Comparison of ENCODE assay signal across 7 cellular contexts in the genomic region with DNA sequence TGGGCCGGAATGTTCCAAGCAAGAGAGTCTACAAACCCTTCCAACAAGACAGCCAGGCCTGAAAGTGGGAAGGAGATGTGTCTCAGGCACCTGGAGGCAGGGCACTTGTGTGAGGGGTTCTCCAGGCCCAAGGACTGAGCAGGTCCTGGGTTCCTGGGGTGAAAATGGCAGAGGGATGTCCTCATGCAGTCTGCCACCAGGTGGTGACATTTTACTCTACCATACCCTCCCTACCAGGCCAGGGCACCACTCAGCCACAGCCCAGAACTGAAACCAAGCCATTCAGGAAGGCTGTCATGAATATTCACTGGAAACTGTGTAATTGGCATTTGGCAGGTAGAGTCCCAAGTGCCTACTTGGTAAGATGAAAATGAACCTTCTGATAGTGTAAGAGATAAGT.
DNase-seq lines count a peak whose midpoint lies in the region; ATAC-seq and TF ChIP-seq lines count a peak whose summit lies in the region.

No MANE protein-coding gene starts in this region.

- H4K20me1 ChIP-seq in mammary epithelial cell (ENCODE audit: insufficient read depth, low read length) = no peaks in the 10 kb centered on the region

- no peak overlapping the region for H3K4me3 Mint-ChIP-seq in T-cell

- dilution Hi-C loops in mammary epithelial cell (cut with HindIII; ENCODE audit: low sequenced_read_pairs) = no loop called here

- no peak overlapping the region for H3K9ac ChIP-seq in mammary epithelial cell (ENCODE audit: insufficient read depth, low read length)

- no peaks in the 10 kb centered on the region for H3K36me3 Mint-ChIP-seq in T-cell

- H3K4me1 ChIP-seq in mammary epithelial cell (ENCODE audit: insufficient read depth, low read length) = peaks cover 16% of the 10 kb centered on the region

- peak; percentile 57 to 66 (median 60) for ATAC-seq in T-cell (replicated peaks in 1 of 4)
- ATAC-seq in left lobe of liver = peak; percentile 97

- no peaks in the 10 kb centered on the region for H3K79me2 ChIP-seq in mammary epithelial cell (ENCODE audit: insufficient read depth, low read length)

- H3K27me3 Mint-ChIP-seq in T-cell = no peaks in the 10 kb centered on the region

- no peak overlapping the region for H3K4me3 ChIP-seq in GM12865 (ENCODE audit: low read depth, low read length)
- no peak overlapping the region for H3K4me3 ChIP-seq in HFF-Myc (replicated peaks; ENCODE audit: low read depth, low read length)
- no peak overlapping the region for H3K4me3 ChIP-seq in mammary epithelial cell (replicated peaks in 1 of 3; ENCODE audit: insufficient read depth in 1 of 3, low read depth in 2 of 3, low read length in 3 of 3)

- POLR2A ChIA-PET in T-cell (lab: Charles Lee) = no interaction called here

- H2AFZ ChIP-seq in mammary epithelial cell (ENCODE audit: low read depth, low read length) = no peak overlapping the region

- no peak overlapping the region for H3K4me2 ChIP-seq in mammary epithelial cell (ENCODE audit: insufficient read depth, low read depth, low read length)

- no peaks in the 10 kb centered on the region for H3K27me3 ChIP-seq in mammary epithelial cell (ENCODE audit: insufficient read depth, low read length)

- 91% methylated on average over 1 of the region's 1 CpG for WGBS in mammary epithelial cell (ENCODE audit: low coverage, missing lambda C conversion rate)

- no peak overlapping the region for H3K27ac ChIP-seq in mammary epithelial cell (ENCODE audit: insufficient read depth, low read depth, low read length)

- no peaks in the 10 kb centered on the region for H3K9me3 ChIP-seq in mammary epithelial cell (replicated peaks; ENCODE audit: insufficient read depth, low read length)

- no peaks in the 10 kb centered on the region for H3K4me1 Mint-ChIP-seq in T-cell

- H3K9me3 Mint-ChIP-seq in T-cell = no peaks in the 10 kb centered on the region

- H3K27ac Mint-ChIP-seq in T-cell = no peak overlapping the region

- BruUV-seq in mammary epithelial cell (replicated peaks; lab: Mats Ljungman, UMichigan) = no TSS peak

- DNase-seq in GM12865 (ENCODE audit: low read depth) (peak; percentile 69), HFF-Myc (ENCODE audit: extremely low read depth, low read depth) (no peak), NCI-H1105 treated with DMSO at 0.1 percent for 48 hours (lab: John Stamatoyannopoulos, UW) (peak; percentile 69), T-cell (peak in 27 of 34 experiments; percentile 2 to 34 (median 14)), mammary epithelial cell (peak; percentile 52), left lobe of liver (ENCODE audit: low spot score) (peak; percentile 55)
- DNase-seq in stimulated activated CD8-positive, alpha-beta memory T cell treated with anti-CD3 and anti-CD28 coated beads, Interleukin-4, amount 100 ng/mL, for 48 hours = peak; percentile 52

- H3K36me3 ChIP-seq in mammary epithelial cell (ENCODE audit: insufficient read depth, low read length) = no peaks in the 10 kb centered on the region

- peak; percentile 71 for TF ChIP-seq CTCF in GM12865 (IDR thresholded peaks at IDR 0.05; ENCODE audit: insufficient read depth, low read depth, low read length, missing control alignments)
- TF ChIP-seq CTCF in HFF-Myc (IDR thresholded peaks at IDR 0.05; ENCODE audit: low read depth, low read length, missing control alignments) = peak; percentile 57
- TF ChIP-seq CTCF in mammary epithelial cell (conservative IDR thresholded peaks at IDR 0.05 in 1 of 2, IDR thresholded peaks at IDR 0.05 in 1 of 2; ENCODE audit: extremely low read depth in 1 of 2, insufficient read depth in 1 of 2, low read depth in 1 of 2, low read length in 2 of 2) = peak; percentile 64 to 78

- intact Hi-C loops in mammary epithelial cell (cut with micrococcal nuclease) = loop anchor here (1.0 to 2.0 kb wide), 2 partner anchors 186 to 195 kb away; a partner anchor contains a TSS

- in situ Hi-C loops in mammary epithelial cell (cut with MboI; ENCODE audit: low sequenced_read_pairs in 2 of 2) = no loop called here

- CTCF ChIA-PET in T-cell (lab: Charles Lee) (no interaction called here), mammary epithelial cell (lab: Charles Lee; ENCODE audit: low non-redundant PET) (no interaction called here)
